Comparison of ENCODE assay signal across 27 cellular contexts in genomic region chr16:22635801-22636200, GRCh38.
DNase-seq lines count a peak whose midpoint lies in the region; ATAC-seq and TF ChIP-seq lines count a peak whose summit lies in the region.
"Had no signal": no experiment of that assay in that cellular context is flagged by ENCODE, and none has a peak within 500 bp of the region (broad histone marks: within the 10 kb centered on the region; RNA-seq: fewer than 3 reads in every experiment).

No MANE protein-coding gene starts in this region.

- H3K4me3 Mint-ChIP-seq in H9 (peak overlapping the region; percentile 12 to 55; a peak in 2 of 5 replicates), glutamatergic neuron (ENCODE audit: unreplicated experiment) (no peak overlapping the region)
- H3K4me3 Mint-ChIP-seq: CD4-positive, alpha-beta T cell; IgD-negative memory B cell had no signal

- no peak overlapping the region for H4K8ac ChIP-seq in H9 (replicated peaks; ENCODE audit: insufficient read length, low read depth, low read length)
- no peak overlapping the region for H4K8ac ChIP-seq in mesendoderm (ENCODE audit: low read depth, low read length)

- H3K9me3 ChIP-seq in H9 (ENCODE audit: control insufficient read depth, low read depth, low read length): no peaks in the 10 kb centered on the region
- H3K9me3 ChIP-seq in NT2/D1 (ENCODE audit: insufficient read depth, low read length): no peaks in the 10 kb centered on the region
- H3K9me3 ChIP-seq: A549 had no signal

- no peaks in the 10 kb centered on the region for H3K23me2 ChIP-seq in H9 (ENCODE audit: insufficient read length, low read depth, low read length, poor library complexity, severe bottlenecking)

- no peak overlapping the region for H2BK15ac ChIP-seq in H9 (ENCODE audit: low read depth, low read length)
- H2BK15ac ChIP-seq in mesendoderm (replicated peaks; ENCODE audit: low read depth): no peak overlapping the region

- H2AK5ac ChIP-seq in H9 (ENCODE audit: insufficient read length, low read length) (no peak overlapping the region), mesendoderm (ENCODE audit: low read length) (no peak overlapping the region)

- no peaks in the 10 kb centered on the region for H4K20me1 ChIP-seq in H9 (ENCODE audit: control insufficient read depth, insufficient read depth, insufficient read length)
- H4K20me1 ChIP-seq: BLaER1 treated with 17β-estradiol and CSF1 and Interleukin-3, amounts not matched to agents 10 nM and 100 nM had no signal

- H3K36me3 Mint-ChIP-seq in H9 (ENCODE audit: insufficient read depth in 1 of 3, low read depth in 3 of 3) (no peaks in the 10 kb centered on the region), glutamatergic neuron (ENCODE audit: unreplicated experiment) (no peaks in the 10 kb centered on the region)

- H3K9ac ChIP-seq in H9 (ENCODE audit: extremely low read depth, insufficient read length, low read length) (peak overlapping the region; percentile 1), NT2/D1 (ENCODE audit: insufficient read length, low read depth) (no peak overlapping the region), mesendoderm (ENCODE audit: low read length) (no peak overlapping the region)
- H3K9ac ChIP-seq: BLaER1 treated with 17β-estradiol and CSF1 and Interleukin-3, amounts not matched to agents 10 nM and 100 nM; KMS-11 had no signal

- H3K4me3 ChIP-seq in NT2/D1 (ENCODE audit: insufficient read length, low read depth) (no peak overlapping the region), mesendoderm (ENCODE audit: low read length) (no peak overlapping the region)
- H3K4me3 ChIP-seq: A549; BLaER1 treated with 17β-estradiol and CSF1 and Interleukin-3, amounts not matched to agents 10 nM and 100 nM; GM12878; Peyer's patch; SK-N-MC had no signal

- peak overlapping the region; percentile 88 to 99 (median 98) for H3K27ac Mint-ChIP-seq in H9
- peak overlapping the region; percentile 52 for H3K27ac Mint-ChIP-seq in glutamatergic neuron (ENCODE audit: unreplicated experiment)
- H3K27ac Mint-ChIP-seq: CD4-positive, alpha-beta T cell; IgD-negative memory B cell had no signal

- H3K56ac ChIP-seq in H9 (ENCODE audit: insufficient read length, low read depth, low read length) (peak overlapping the region; percentile 14), mesendoderm (ENCODE audit: low read length) (no peak overlapping the region)

- H3K4me1 Mint-ChIP-seq in H9: peaks cover 39 to 43% of the 10 kb centered on the region in 2 experiments
- peaks cover 23% of the 10 kb centered on the region for H3K4me1 Mint-ChIP-seq in glutamatergic neuron (ENCODE audit: low read depth, unreplicated experiment)
- H3K4me1 Mint-ChIP-seq: IgD-negative memory B cell had no signal

- no peaks in the 10 kb centered on the region for H3K79me1 ChIP-seq in H9 (ENCODE audit: insufficient read depth, low read depth, low read length, poor library complexity, severe bottlenecking)
- H3K79me1 ChIP-seq in mesendoderm (ENCODE audit: low read length): no peaks in the 10 kb centered on the region

- H2BK12ac ChIP-seq in H9 (ENCODE audit: insufficient read length, low read depth, low read length): peak overlapping the region; percentile 18

- peak overlapping the region; percentile 59; the same call in 1 of the 2 replicates for H3K14ac ChIP-seq in H9 (ENCODE audit: insufficient read depth, low read length)

- no peak overlapping the region for H3T11ph ChIP-seq in H9 (ENCODE audit: low read length)

- H3K27me3 Mint-ChIP-seq in H9 (ENCODE audit: low read depth) (no peaks in the 10 kb centered on the region), glutamatergic neuron (ENCODE audit: unreplicated experiment) (peaks cover 2% of the 10 kb centered on the region)
- H3K27me3 Mint-ChIP-seq: IgD-negative memory B cell had no signal

- no peak overlapping the region for H2AFZ ChIP-seq in H9 (ENCODE audit: low read length)

- H3K23ac ChIP-seq in H9 (ENCODE audit: insufficient read length, low read depth, low read length): no peak overlapping the region
- no peak overlapping the region for H3K23ac ChIP-seq in mesendoderm (ENCODE audit: low read length)

- H4K5ac ChIP-seq in H9 (ENCODE audit: insufficient read length, low read depth, low read length) (no peak overlapping the region), mesendoderm (ENCODE audit: low read length) (no peak overlapping the region)

- H3K79me2 ChIP-seq in H9 (ENCODE audit: insufficient read depth, low read length) (no peaks in the 10 kb centered on the region), mesendoderm (ENCODE audit: control insufficient read depth, insufficient read depth, low read length) (no peaks in the 10 kb centered on the region)

- peak overlapping the region; percentile 59 for H2BK5ac ChIP-seq in H9 (ENCODE audit: insufficient read length, low read length)
- no peak overlapping the region for H2BK5ac ChIP-seq in mesendoderm (ENCODE audit: low read length)

- H3K36me3 ChIP-seq in NT2/D1 (ENCODE audit: insufficient read depth, insufficient read length, low read length) (no peaks in the 10 kb centered on the region), mesendoderm (ENCODE audit: control insufficient read depth, insufficient read depth, low read length) (no peaks in the 10 kb centered on the region)
- H3K36me3 ChIP-seq: BLaER1 treated with 17β-estradiol and CSF1 and Interleukin-3, amounts not matched to agents 10 nM and 100 nM; Peyer's patch had no signal

- no peak for ATAC-seq in HG03135 (IDR thresholded peaks at IDR 0.05; ENCODE audit: unreplicated experiment)
- ATAC-seq: A549, GM12878 had no signal

- no peak overlapping the region for H2BK20ac ChIP-seq in H9 (ENCODE audit: low read depth, low read length, poor library complexity, severe bottlenecking)

- TF ChIP-seq CTCF in H9 (conservative IDR thresholded peaks at IDR 0.05) (no peak), glutamatergic neuron (IDR thresholded peaks at IDR 0.05; ENCODE audit: partially characterized antibody, unreplicated experiment) (no peak)

- H3K4ac ChIP-seq in H9 (ENCODE audit: low read depth, low read length) (no peak overlapping the region; the same call in 1 of the 2 replicates), mesendoderm (ENCODE audit: low read depth, low read length) (no peak overlapping the region)

- DNase-seq in H9 (peak; percentile 43), NT2/D1 (ENCODE audit: low read depth, low spot score) (peak; percentile 38), glutamatergic neuron (no peak), mesendoderm (no peak), HK-2 (ENCODE audit: unreplicated experiment) (no peak)
- no peak for DNase-seq in activated naive CD4-positive, alpha-beta T cell treated with Interleukin-2 at 50 U/mL for 16 hours
- DNase-seq: AML-193; CD4-positive, alpha-beta T cell; DMS53; MM.1S; NCI-H1048; NCI-H1417 treated with DMSO at 0.1 percent for 48 hours; NCI-H1694 treated with DMSO at 0.1 percent for 48 hours; NCI-H2081; NCI-H226; NCI-H510A; NCI-H69; OCI-M1; Peyer's patch; SHP77 treated with DMSO at 0.1 percent for 48 hours had no signal

- H3K27me3 ChIP-seq in H9 (ENCODE audit: insufficient read depth, low read length) (no peaks in the 10 kb centered on the region), NT2/D1 (ENCODE audit: insufficient read depth, insufficient read length) (no peaks in the 10 kb centered on the region), mesendoderm (ENCODE audit: insufficient read depth, low read length, poor library complexity) (no peaks in the 10 kb centered on the region)
- H3K27me3 ChIP-seq: BLaER1 treated with 17β-estradiol and CSF1 and Interleukin-3, amounts not matched to agents 10 nM and 100 nM; Peyer's patch had no signal

- H3K4me1 ChIP-seq in H9 (ENCODE audit: insufficient read depth, low read length) (peaks cover 30% of the 10 kb centered on the region; the same call in 1 of the 2 replicates), NT2/D1 (ENCODE audit: insufficient read depth, insufficient read length) (peaks cover 2% of the 10 kb centered on the region), mesendoderm (ENCODE audit: control insufficient read depth, low read depth, low read length) (peaks cover 4% of the 10 kb centered on the region)
- H3K4me1 ChIP-seq: A549, Peyer's patch had no signal

- peak overlapping the region; percentile 90 for H3K27ac ChIP-seq in H9 (ENCODE audit: insufficient read length, low read depth, low read length)
- peak overlapping the region; percentile 38 for H3K27ac ChIP-seq in mesendoderm (ENCODE audit: low read depth, low read length)
- H3K27ac ChIP-seq: A549; BLaER1 treated with 17β-estradiol and CSF1 and Interleukin-3, amounts not matched to agents 10 nM and 100 nM; KMS-11; Peyer's patch; SK-N-MC had no signal

- H3K9me3 Mint-ChIP-seq in H9: no peaks in the 10 kb centered on the region
- peaks cover 5% of the 10 kb centered on the region for H3K9me3 Mint-ChIP-seq in glutamatergic neuron (ENCODE audit: unreplicated experiment)
- H3K9me3 Mint-ChIP-seq: CD4-positive, alpha-beta T cell; IgD-negative memory B cell had no signal

- no CpG with 5 or more reads among the region's 6 CpGs for WGBS in H9 (ENCODE audit: extremely low coverage, insufficient read length, low lambda C conversion rate)
- no CpG with 5 or more reads among the region's 6 CpGs for WGBS in mesendoderm (ENCODE audit: extremely low coverage, insufficient coverage, low lambda C conversion rate)

- H4K91ac ChIP-seq in H9 (ENCODE audit: insufficient read length, low read depth, low read length): no peak overlapping the region

- H2BK120ac ChIP-seq in H9 (ENCODE audit: low read depth, low read length, poor library complexity, severe bottlenecking): peak overlapping the region; percentile 26
- no peak overlapping the region for H2BK120ac ChIP-seq in mesendoderm (ENCODE audit: low read depth, low read length)

- H3K18ac ChIP-seq in H9 (ENCODE audit: insufficient read length, low read depth, low read length): peak overlapping the region; percentile 69
- H3K18ac ChIP-seq in mesendoderm (ENCODE audit: low read length): no peak overlapping the region

- H3K4me2 ChIP-seq in H9 (ENCODE audit: insufficient read depth, insufficient read length, low read length): peak overlapping the region; percentile 2
- no peak overlapping the region for H3K4me2 ChIP-seq in mesendoderm (ENCODE audit: low read length)
- H3K4me2 ChIP-seq: A549, KMS-11 had no signal

Comparison
In these comparisons a context has a peak if more than half of its experiments do, and no peak if none do; other contexts are left out.
1. DNase-seq: peak in H9 (single experiment) and NT2/D1 (single experiment); none in glutamatergic neuron (single experiment), mesendoderm (single experiment), HK-2 (single experiment) and activated naive CD4-positive, alpha-beta T cell treated with Interleukin-2 at 50 U/mL for 16 hours (single experiment).